ENCODE assay signal across 9 cellular contexts in the genomic region with DNA sequence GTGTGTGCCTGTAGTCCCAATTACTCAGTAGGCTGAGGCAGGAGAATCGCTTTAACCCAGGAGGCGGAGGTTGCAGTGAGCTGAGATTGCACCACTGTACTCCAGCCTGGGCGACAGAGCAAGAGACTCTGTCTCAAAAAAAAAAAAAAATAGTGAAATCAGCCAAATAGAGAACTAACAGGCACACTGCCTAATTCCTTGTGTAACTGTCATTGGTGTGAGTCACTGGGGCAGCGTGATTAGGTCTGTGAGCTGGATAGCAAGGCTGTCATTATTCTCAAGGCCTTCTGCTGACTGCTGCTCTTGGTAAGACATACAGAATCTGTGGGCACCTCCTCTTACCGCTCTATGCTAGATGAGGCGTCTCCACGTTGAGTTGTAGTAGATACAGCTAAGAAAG.
DNase-seq lines count a peak whose midpoint lies in the region; ATAC-seq and TF ChIP-seq lines count a peak whose summit lies in the region.
"Had no signal": no experiment of that assay in that cellular context is flagged by ENCODE, and none has a peak within 500 bp of the region (broad histone marks: within the 10 kb centered on the region; RNA-seq: fewer than 3 reads in every experiment).

No MANE protein-coding gene starts in this region.

- H3K36me3 Mint-ChIP-seq in activated CD8-positive, alpha-beta memory T cell treated with anti-CD3 and anti-CD28 coated beads, Interleukin-2, amount 10 ng/mL, durations not matched to agents 7 days and 5 days: no peaks in the 10 kb centered on the region

- no peak overlapping the region for H3K27ac Mint-ChIP-seq in activated CD8-positive, alpha-beta memory T cell treated with anti-CD3 and anti-CD28 coated beads, Interleukin-2, amount 10 ng/mL, durations not matched to agents 7 days and 5 days

- H3K4me3 Mint-ChIP-seq in activated CD8-positive, alpha-beta memory T cell treated with anti-CD3 and anti-CD28 coated beads, Interleukin-2, amount 10 ng/mL, durations not matched to agents 7 days and 5 days: no peak overlapping the region
- H3K4me3 Mint-ChIP-seq: neural crest cell had no signal

- H3K9ac ChIP-seq in adipocyte (ENCODE audit: low read length): peak overlapping the region; percentile 63

- H3K4me3 ChIP-seq in HL-60 (replicated peaks; ENCODE audit: insufficient read depth, low read length) (no peak overlapping the region), adipocyte (ENCODE audit: low read length) (no peak overlapping the region)

- H3K27me3 Mint-ChIP-seq in activated CD8-positive, alpha-beta memory T cell treated with anti-CD3 and anti-CD28 coated beads, Interleukin-2, amount 10 ng/mL, durations not matched to agents 7 days and 5 days: peaks cover 23% of the 10 kb centered on the region

- H3K9me3 Mint-ChIP-seq in activated CD8-positive, alpha-beta memory T cell treated with anti-CD3 and anti-CD28 coated beads, Interleukin-2, amount 10 ng/mL, durations not matched to agents 7 days and 5 days (ENCODE audit: low read depth): no peaks in the 10 kb centered on the region
- H3K9me3 Mint-ChIP-seq: neural crest cell had no signal

- H3K9me3 ChIP-seq in adipocyte (ENCODE audit: control insufficient read depth, low read length): no peaks in the 10 kb centered on the region

- H3K27ac ChIP-seq in HL-60 (replicated peaks): no peak overlapping the region
- no peak overlapping the region for H3K27ac ChIP-seq in substantia nigra (ENCODE audit: low read depth, low read length, poor library complexity, severe bottlenecking)

- DNase-seq in HL-60 (ENCODE audit: low read depth in 1 of 2, low spot score in 1 of 2) (peak; percentile 27 to 33), adipocyte (ENCODE audit: low read depth) (peak; percentile 93), hepatic stellate cell (ENCODE audit: low spot score) (peak; percentile 87), substantia nigra (lab: John Stamatoyannopoulos, UW) (peak in 26 of 49 donors; percentile 10 to 72 (median 35)), NCI-H82 (lab: John Stamatoyannopoulos, UW) (no peak)
- no peak for DNase-seq in activated CD8-positive, alpha-beta memory T cell treated with anti-CD3 and anti-CD28 coated beads, Interleukin-2, amount 10 ng/mL, durations not matched to agents 7 days and 5 days

- no peaks in the 10 kb centered on the region for H3K36me3 ChIP-seq in adipocyte (ENCODE audit: control insufficient read depth, insufficient read depth, low read length, severe bottlenecking)

- peaks cover 15% of the 10 kb centered on the region for H3K4me1 Mint-ChIP-seq in activated CD8-positive, alpha-beta memory T cell treated with anti-CD3 and anti-CD28 coated beads, Interleukin-2, amount 10 ng/mL, durations not matched to agents 7 days and 5 days

- TF ChIP-seq CTCF in HL-60 (IDR thresholded peaks at IDR 0.05; ENCODE audit: insufficient read depth, low read length): no peak

- H3K27me3 ChIP-seq in HL-60 (ENCODE audit: insufficient read depth, poor library complexity, severe bottlenecking): peaks cover 5% of the 10 kb centered on the region
- no peaks in the 10 kb centered on the region for H3K27me3 ChIP-seq in adipocyte (replicated peaks; ENCODE audit: control insufficient read depth, insufficient read depth, low read length)

- CTCF ChIA-PET in activated CD8-positive, alpha-beta memory T cell treated with anti-CD3 and anti-CD28 coated beads, Interleukin-2, amount 10 ng/mL, durations not matched to agents 7 days and 5 days (lab: Charles Lee): no interaction called here

- H3K4me1 ChIP-seq in adipocyte (ENCODE audit: control insufficient read depth, insufficient read depth, low read length): peaks cover 23% of the 10 kb centered on the region

- ATAC-seq in GM18873 (IDR thresholded peaks at IDR 0.05; ENCODE audit: low FRiP score, unreplicated experiment): no peak
- ATAC-seq in activated CD8-positive, alpha-beta memory T cell treated with anti-CD3 and anti-CD28 coated beads, Interleukin-2, amount 10 ng/mL, durations not matched to agents 7 days and 5 days: no peak
- ATAC-seq in HG02759 (IDR thresholded peaks at IDR 0.05; ENCODE audit: unreplicated experiment): no peak

Comparison
In these comparisons a context has a peak if more than half of its experiments do, and no peak if none do; other contexts are left out.
1. DNase-seq: peak in HL-60 (2 of 2), adipocyte (single experiment), hepatic stellate cell (single experiment) and substantia nigra (26 of 49); none in NCI-H82 (single experiment) and activated CD8-positive, alpha-beta memory T cell treated with anti-CD3 and anti-CD28 coated beads, Interleukin-2, amount 10 ng/mL, durations not matched to agents 7 days and 5 days (single experiment).